19 cellular contexts compared by ENCODE assay signal in the genomic region with DNA sequence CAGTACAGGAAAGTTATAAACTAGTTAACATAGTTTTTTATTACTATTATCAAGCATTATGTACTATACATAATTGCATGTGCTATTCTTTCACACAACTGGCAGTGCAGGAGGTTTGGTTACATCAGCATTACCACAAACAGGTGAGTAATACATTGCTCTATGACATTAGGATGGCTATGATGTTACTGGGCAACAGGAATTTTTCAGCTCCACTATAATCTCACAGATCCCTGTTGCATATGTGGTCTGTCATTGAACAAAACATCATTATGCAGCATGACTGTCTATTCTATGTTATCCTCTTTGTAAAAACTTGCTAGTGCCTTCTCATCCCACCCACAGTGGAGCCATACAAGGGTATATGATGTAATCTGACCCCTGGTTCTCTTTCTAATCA. TPM values are rescaled to one million over a fixed set of nuclear protein-coding genes. Genes with fewer than 3 reads are reported as not detected.
DNase-seq lines count a peak whose midpoint lies in the region; ATAC-seq and TF ChIP-seq lines count a peak whose summit lies in the region.
"Had no signal": no experiment of that assay in that cellular context is flagged by ENCODE, and none has a peak within 500 bp of the region (broad histone marks: within the 10 kb centered on the region; RNA-seq: fewer than 3 reads in every experiment).

No MANE protein-coding gene starts in this region.

- H3K9me3 Mint-ChIP-seq in H9, result no peaks in the 10 kb centered on the region
- H3K9me3 Mint-ChIP-seq: activated T-helper 1 cell treated with anti-CD3 and anti-CD28 coated beads, Interleukin-12 subunit alpha, Interleukin-12 subunit beta, Interleukin-2, Interleukin-4 antibody, amounts not matched to agents 30 ng/mL and 10 ng/mL and 1 ng/mL, durations not matched to agents 14 hours and 24 hours and 36 hours; T-helper 2 cell treated with Interferon-gamma antibody and Interleukin-4, amounts not matched to agents 5 μg/mL and 100 μg/mL, for 36 hours had no signal

- TF ChIP-seq EP300 in upper lobe of left lung (IDR thresholded peaks at IDR 0.05), result no peak

- H2BK120ac ChIP-seq in H9 (ENCODE audit: low read depth, low read length, poor library complexity, severe bottlenecking), result no peak overlapping the region

- H3K79me1 ChIP-seq in H9 (ENCODE audit: insufficient read depth, low read depth, low read length, poor library complexity, severe bottlenecking), result no peaks in the 10 kb centered on the region

- H2BK5ac ChIP-seq in H9 (ENCODE audit: insufficient read length, low read length), result no peak overlapping the region

- no peak overlapping the region for H3K23ac ChIP-seq in H9 (ENCODE audit: insufficient read length, low read depth, low read length)

- no peak overlapping the region for H2BK12ac ChIP-seq in H9 (ENCODE audit: insufficient read length, low read depth, low read length)

- no peak overlapping the region for H3K4ac ChIP-seq in H9 (ENCODE audit: low read depth, low read length)

- H3K18ac ChIP-seq in H9 (ENCODE audit: insufficient read length, low read depth, low read length), result no peak overlapping the region

- no peak overlapping the region for H2AK5ac ChIP-seq in H9 (ENCODE audit: insufficient read length, low read length)

- no peak overlapping the region for H2AFZ ChIP-seq in H9 (ENCODE audit: low read length)

- no peaks in the 10 kb centered on the region for H3K23me2 ChIP-seq in H9 (ENCODE audit: insufficient read length, low read depth, low read length, poor library complexity, severe bottlenecking)

- H3K9ac ChIP-seq in H9 (ENCODE audit: extremely low read depth, insufficient read length, low read length), result no peak overlapping the region

- H3K27me3 Mint-ChIP-seq in H9 (ENCODE audit: low read depth), result peaks cover 2% of the 10 kb centered on the region; the same call in 1 of the 2 replicates
- H3K27me3 Mint-ChIP-seq: activated naive CD8-positive, alpha-beta T cell treated with anti-CD3 and anti-CD28 coated beads, Interleukin-2, amount 10 ng/mL, durations not matched to agents 7 days and 5 days had no signal

- TF ChIP-seq POLR2A in upper lobe of left lung (IDR thresholded peaks at IDR 0.05), result no peak

- H3K56ac ChIP-seq in H9 (ENCODE audit: insufficient read length, low read depth, low read length), result no peak overlapping the region

- TF ChIP-seq CTCF in H9 (conservative IDR thresholded peaks at IDR 0.05) (no peak), upper lobe of left lung (IDR thresholded peaks at IDR 0.05) (no peak)

- H4K8ac ChIP-seq in H9 (replicated peaks; ENCODE audit: insufficient read length, low read depth, low read length), result no peak overlapping the region

- H3K4me3 Mint-ChIP-seq in H9, result no peak overlapping the region
- H3K4me3 Mint-ChIP-seq: activated naive CD8-positive, alpha-beta T cell treated with anti-CD3 and anti-CD28 coated beads, Interleukin-2, amount 10 ng/mL, durations not matched to agents 7 days and 5 days; activated T-helper 1 cell treated with anti-CD3 and anti-CD28 coated beads, Interleukin-12 subunit alpha, Interleukin-12 subunit beta, Interleukin-2, Interleukin-4 antibody, amounts not matched to agents 30 ng/mL and 10 ng/mL and 1 ng/mL, durations not matched to agents 14 hours and 24 hours and 36 hours; T-helper 2 cell treated with Interferon-gamma antibody and Interleukin-4, amounts not matched to agents 5 μg/mL and 100 μg/mL, for 36 hours had no signal

- ATAC-seq in upper lobe of left lung (ENCODE audit: low FRiP score in 2 of 2), result no peak
- ATAC-seq: activated CD4-positive, CD25-positive, alpha-beta regulatory T cell treated with anti-CD3 and anti-CD28 coated beads, Interleukin-2, amount 50 U/mL, for 24 hours; lower lobe of right lung had no signal

- H3K79me2 ChIP-seq in H9 (ENCODE audit: insufficient read depth, low read length), result no peaks in the 10 kb centered on the region

- H3T11ph ChIP-seq in H9 (ENCODE audit: low read length), result no peak overlapping the region

- peaks cover 4% of the 10 kb centered on the region; the same call in 1 of the 2 replicates for H3K4me1 ChIP-seq in H9 (ENCODE audit: insufficient read depth, low read length)
- H3K4me1 ChIP-seq in upper lobe of left lung, result no peaks in the 10 kb centered on the region
- H3K4me1 ChIP-seq: lower lobe of right lung, suprapubic skin had no signal

- no peak overlapping the region for H4K5ac ChIP-seq in H9 (ENCODE audit: insufficient read length, low read depth, low read length)

- no peak overlapping the region for H3K4me2 ChIP-seq in H9 (ENCODE audit: insufficient read depth, insufficient read length, low read length)

- H3K14ac ChIP-seq in H9 (ENCODE audit: insufficient read depth, low read length), result no peak overlapping the region

- no peak overlapping the region for H3K4me3 ChIP-seq in upper lobe of left lung
- H3K4me3 ChIP-seq: lower lobe of right lung, ovary, suprapubic skin had no signal

- H3K27me3 ChIP-seq in H9 (ENCODE audit: insufficient read depth, low read length), result no peaks in the 10 kb centered on the region; the same call in 1 of the 2 replicates
- H3K27me3 ChIP-seq in upper lobe of left lung, result no peaks in the 10 kb centered on the region
- H3K27me3 ChIP-seq: ovary, suprapubic skin had no signal

- H3K9me3 ChIP-seq in H9 (ENCODE audit: control insufficient read depth, low read depth, low read length) (no peaks in the 10 kb centered on the region), upper lobe of left lung (no peaks in the 10 kb centered on the region)
- H3K9me3 ChIP-seq: lower lobe of right lung, ovary, suprapubic skin had no signal

- DNase-seq in AG20443 (ENCODE audit: low spot score) (peak; percentile 11), HS-5 (ENCODE audit: low read depth) (peak; percentile 63), astrocyte of the hippocampus (ENCODE audit: low read depth, low spot score) (peak; percentile 70), hepatic stellate cell (ENCODE audit: low spot score) (peak; percentile 8), H9 (no peak), upper lobe of left lung (no peak), NCI-H524 treated with DMSO at 0.1 percent for 48 hours (lab: John Stamatoyannopoulos, UW) (no peak), NCI-H146 treated with DMSO at 0.1 percent for 48 hours (lab: John Stamatoyannopoulos, UW; ENCODE audit: unreplicated experiment) (no peak)
- DNase-seq: activated naive CD8-positive, alpha-beta T cell treated with anti-CD3 and anti-CD28 coated beads, Interleukin-2, amount 10 ng/mL, durations not matched to agents 7 days and 5 days; GOT3; lower lobe of right lung; NCI-H1694; ovary; small intestine had no signal

- no peaks in the 10 kb centered on the region for H3K36me3 ChIP-seq in upper lobe of left lung
- H3K36me3 ChIP-seq: lower lobe of right lung, ovary, suprapubic skin had no signal

- H2BK15ac ChIP-seq in H9 (ENCODE audit: low read depth, low read length), result no peak overlapping the region

- no peak overlapping the region for H3K27ac Mint-ChIP-seq in H9
- H3K27ac Mint-ChIP-seq: activated naive CD8-positive, alpha-beta T cell treated with anti-CD3 and anti-CD28 coated beads, Interleukin-2, amount 10 ng/mL, durations not matched to agents 7 days and 5 days; activated T-helper 1 cell treated with anti-CD3 and anti-CD28 coated beads, Interleukin-12 subunit alpha, Interleukin-12 subunit beta, Interleukin-2, Interleukin-4 antibody, amounts not matched to agents 30 ng/mL and 10 ng/mL and 1 ng/mL, durations not matched to agents 14 hours and 24 hours and 36 hours; T-helper 2 cell treated with Interferon-gamma antibody and Interleukin-4, amounts not matched to agents 5 μg/mL and 100 μg/mL, for 36 hours had no signal

- no peaks in the 10 kb centered on the region for H3K36me3 Mint-ChIP-seq in H9 (ENCODE audit: insufficient read depth in 1 of 3, low read depth in 3 of 3)
- H3K36me3 Mint-ChIP-seq: activated naive CD8-positive, alpha-beta T cell treated with anti-CD3 and anti-CD28 coated beads, Interleukin-2, amount 10 ng/mL, durations not matched to agents 7 days and 5 days had no signal

- H3K27ac ChIP-seq in H9 (ENCODE audit: insufficient read length, low read depth, low read length) (no peak overlapping the region), upper lobe of left lung (no peak overlapping the region)
- H3K27ac ChIP-seq: lower lobe of right lung, ovary, suprapubic skin had no signal

- H4K20me1 ChIP-seq in H9 (ENCODE audit: control insufficient read depth, insufficient read depth, insufficient read length), result no peaks in the 10 kb centered on the region

- H3K4me1 Mint-ChIP-seq in H9, result peaks cover 18 to 23% of the 10 kb centered on the region in 2 experiments
- H3K4me1 Mint-ChIP-seq: activated naive CD8-positive, alpha-beta T cell treated with anti-CD3 and anti-CD28 coated beads, Interleukin-2, amount 10 ng/mL, durations not matched to agents 7 days and 5 days had no signal

- no peak overlapping the region for H4K91ac ChIP-seq in H9 (ENCODE audit: insufficient read length, low read depth, low read length)

- H2BK20ac ChIP-seq in H9 (ENCODE audit: low read depth, low read length, poor library complexity, severe bottlenecking), result no peak overlapping the region

RNA-seq across cellular contexts. Expression of a gene that starts 36.5 kb away (rescaled TPM):
- total RNA-seq in H9 (2021), result 5.5 and 5.9 TPM in 2 replicates
- 10 to 100 TPM in 5 of 6 donors, 1 to 10 TPM in 1; 7.0 to 50.3 (median 18.4) TPM for total RNA-seq in upper lobe of left lung
- total RNA-seq: activated CD8-positive, alpha-beta memory T cell treated with anti-CD3 and anti-CD28 coated beads for 36 hours; activated naive CD8-positive, alpha-beta T cell treated with anti-CD3 and anti-CD28 coated beads, Interleukin-2, amount 10 ng/mL, durations not matched to agents 7 days and 5 days; activated T-helper 1 cell treated with anti-CD3 and anti-CD28 coated beads, Interleukin-12 subunit alpha, Interleukin-12 subunit beta, Interleukin-2, Interleukin-4 antibody, amounts not matched to agents 30 ng/mL and 10 ng/mL and 1 ng/mL, durations not matched to agents 14 hours and 24 hours and 36 hours had no signal

Comparison
In these comparisons a context has a peak if more than half of its experiments do, and no peak if none do; other contexts are left out.
1. DNase-seq: peak in AG20443 (single experiment), HS-5 (single experiment), astrocyte of the hippocampus (single experiment) and hepatic stellate cell (single experiment); none in H9 (single experiment), upper lobe of left lung (0 of 2), NCI-H524 treated with DMSO at 0.1 percent for 48 hours (single experiment) and NCI-H146 treated with DMSO at 0.1 percent for 48 hours (single experiment).